In the genomic region with DNA sequence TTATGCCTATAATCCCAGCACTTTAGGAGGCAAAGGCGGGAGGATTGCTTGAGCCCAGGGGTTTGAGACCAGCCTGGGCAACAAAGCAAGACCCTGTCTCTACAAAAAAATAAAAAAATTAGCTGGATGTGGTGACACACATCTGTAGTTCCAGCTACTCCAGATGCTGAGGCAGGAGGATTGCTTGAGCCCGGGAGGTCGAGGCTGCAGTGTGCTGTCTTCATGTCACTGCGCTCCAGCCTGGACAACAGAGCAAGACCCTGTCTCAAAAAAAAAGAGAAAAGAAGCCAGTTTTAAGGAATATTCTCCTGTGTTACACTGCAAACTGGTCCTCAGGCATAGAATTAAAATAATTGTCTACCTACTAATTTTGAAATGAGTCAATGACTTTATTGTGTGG, we compare ENCODE assay signal across 24 cellular contexts. TPM values are rescaled to one million over a fixed set of nuclear protein-coding genes. Genes with fewer than 3 reads are reported as not detected.
DNase-seq lines count a peak whose midpoint lies in the region; ATAC-seq and TF ChIP-seq lines count a peak whose summit lies in the region.
"Had no signal": no experiment of that assay in that cellular context is flagged by ENCODE, and none has a peak within 500 bp of the region (broad histone marks: within the 10 kb centered on the region; RNA-seq: fewer than 3 reads in every experiment).

No MANE protein-coding gene starts in this region.

- H3K4me3 ChIP-seq in HEK293 (ENCODE audit: low read depth, low read length) (no peak overlapping the region), SK-N-MC (no peak overlapping the region), smooth muscle cell (no peak overlapping the region)
- H3K4me3 ChIP-seq: BLaER1 had no signal

- CTCF ChIA-PET in HEK293 (lab: Yijun Ruan, JAX) (interaction anchor here (1.0 to 3.1 kb wide), 3 partner anchors 19 to 113 kb away, joined by 3 to 9 read pairs (median 5); no protein-coding TSS in a partner anchor), WTC11 (lab: Charles Lee) (interaction anchor here (1.2 kb wide), 1 partner anchor 12 kb away, joined by 3 read pairs; no protein-coding TSS in a partner anchor)

- H3K27ac Mint-ChIP-seq in WTC11, result no peak overlapping the region
- H3K27ac Mint-ChIP-seq: CD14-positive monocyte; CD4-positive, CD25-positive, alpha-beta regulatory T cell; CD8-positive, alpha-beta memory T cell had no signal

- no peak overlapping the region for H3K4me3 Mint-ChIP-seq in WTC11
- H3K4me3 Mint-ChIP-seq: CD14-positive monocyte; CD4-positive, alpha-beta memory T cell; CD4-positive, CD25-positive, alpha-beta regulatory T cell; CD8-positive, alpha-beta memory T cell had no signal

- H3K36me3 Mint-ChIP-seq in WTC11, result peaks cover 13% of the 10 kb centered on the region

- H3K9me3 ChIP-seq in HEK293 (ENCODE audit: control insufficient read depth, insufficient read depth, low read depth, low read length), result no peaks in the 10 kb centered on the region
- H3K9me3 ChIP-seq in SK-N-MC (ENCODE audit: low read depth, low read length), result peaks cover 11% of the 10 kb centered on the region
- no peaks in the 10 kb centered on the region for H3K9me3 ChIP-seq in smooth muscle cell (replicated peaks; ENCODE audit: low read depth)
- H3K9me3 ChIP-seq: BE2C had no signal

- DNase-seq in SK-N-MC (ENCODE audit: low read depth, low spot score), result no peak
- DNase-seq in WTC11 (ENCODE audit: low spot score), result no peak
- DNase-seq in smooth muscle cell (lab: John Stamatoyannopoulos, UW; ENCODE audit: unreplicated experiment), result no peak
- DNase-seq in activated naive CD4-positive, alpha-beta T cell (lab: John Stamatoyannopoulos, UW), result no peak
- no peak for DNase-seq in stimulated activated CD4-positive, alpha-beta T cell treated with anti-CD3 and anti-CD28 coated beads, Interleukin-4, amount 100 ng/mL, for 1 hour
- no peak for DNase-seq in NOMO-1 treated with dmso at 0.1 percent for 144 hours (lab: John Stamatoyannopoulos, UW; ENCODE audit: unreplicated experiment)
- no peak for DNase-seq in GM20000 (ENCODE audit: low spot score)
- DNase-seq: 8988T; ACHN; BE2C; C1 segment of cervical spinal cord; CD4-positive, alpha-beta memory T cell; CD4-positive, CD25-positive, alpha-beta regulatory T cell; CD8-positive, alpha-beta memory T cell; COR-L47; DMS 273 treated with DMSO at 0.1 percent for 48 hours; DMS153; DMS53; DMS79; DND-41; GF-D8 had no signal

- H3K27me3 ChIP-seq in smooth muscle cell (ENCODE audit: low read depth), result no peaks in the 10 kb centered on the region
- H3K27me3 ChIP-seq: BE2C, BLaER1 had no signal

- H3K4me1 ChIP-seq in HEK293 (ENCODE audit: control insufficient read depth, insufficient read depth, low read length) (no peaks in the 10 kb centered on the region), smooth muscle cell (ENCODE audit: low read depth) (no peaks in the 10 kb centered on the region)
- H3K4me1 ChIP-seq: BE2C had no signal

- WGBS in smooth muscle cell (ENCODE audit: low lambda C conversion rate), result 97% methylated on average over 4 of the region's 4 CpGs

- peaks cover 70% of the 10 kb centered on the region for H3K79me2 ChIP-seq in smooth muscle cell (ENCODE audit: low read depth)

- H3K27ac ChIP-seq in HEK293 (ENCODE audit: extremely low read depth, low read depth, low read length) (no peak overlapping the region), SK-N-MC (0 out of 2 replicates have a peak overlapping the region, but pooled peaks have one; percentile 4), smooth muscle cell (ENCODE audit: low read depth) (peak overlapping the region; percentile 10)
- H3K27ac ChIP-seq: BLaER1 had no signal

- H3K4me2 ChIP-seq in smooth muscle cell, result no peak overlapping the region
- H3K4me2 ChIP-seq: BLaER1 had no signal

- TF ChIP-seq CTCF in HEK293 (tag by site-specific recombination; IDR thresholded peaks at IDR 0.05) (no peak), WTC11 (IDR thresholded peaks at IDR 0.05) (no peak), smooth muscle cell (IDR thresholded peaks at IDR 0.05; ENCODE audit: borderline replicate concordance, insufficient read depth, poor library complexity, severe bottlenecking) (no peak), GM20000 (IDR thresholded peaks at IDR 0.05; ENCODE audit: extremely low read depth, missing control alignments) (no peak)

- H2AFZ ChIP-seq in smooth muscle cell (ENCODE audit: low read depth), result no peak overlapping the region

- H3K9ac ChIP-seq in SK-N-MC (ENCODE audit: insufficient read length) (no peak overlapping the region), smooth muscle cell (ENCODE audit: low read depth) (no peak overlapping the region)
- H3K9ac ChIP-seq: BLaER1 had no signal

- H4K20me1 ChIP-seq in smooth muscle cell (ENCODE audit: low read depth), result peaks cover 91% of the 10 kb centered on the region

- no peaks in the 10 kb centered on the region for H3F3A ChIP-seq in smooth muscle cell (ENCODE audit: low read depth)

- no peaks in the 10 kb centered on the region for H3K27me3 Mint-ChIP-seq in WTC11 (ENCODE audit: low read depth)
- H3K27me3 Mint-ChIP-seq: CD4-positive, alpha-beta memory T cell; CD4-positive, CD25-positive, alpha-beta regulatory T cell; CD8-positive, alpha-beta memory T cell had no signal

- H3K36me3 ChIP-seq in HEK293 (ENCODE audit: control insufficient read depth in 2 of 2, insufficient read depth in 1 of 2, low read length in 2 of 2) (peaks cover 24 to 26% of the 10 kb centered on the region in 2 experiments), SK-N-MC (ENCODE audit: insufficient read depth, low read length) (peaks cover 33% of the 10 kb centered on the region), smooth muscle cell (ENCODE audit: low read depth) (peaks cover 7% of the 10 kb centered on the region)
- H3K36me3 ChIP-seq: BE2C had no signal

- no peak for ATAC-seq in WTC11

- POLR2A ChIA-PET in HEK293 (lab: Yijun Ruan, JAX), result no interaction called here
- POLR2A ChIA-PET in WTC11 (lab: Charles Lee), result no interaction called here

- no peaks in the 10 kb centered on the region for H3K9me3 Mint-ChIP-seq in WTC11

- H3K4me1 Mint-ChIP-seq in WTC11, result no peaks in the 10 kb centered on the region
- H3K4me1 Mint-ChIP-seq: CD14-positive monocyte had no signal

TF ChIP-seq in HEK293, 187 proteins besides CTCF, POLR2A, EP300 and RAD21:
- TF ChIP-seq GLIS2 (tag by site-specific recombination; IDR thresholded peaks at IDR 0.05), result no peak
- TF ChIP-seq ZNF121 (tag by site-specific recombination; IDR thresholded peaks at IDR 0.05), result peak; percentile 70; the same call in 1 of the 2 replicates

TF ChIP-seq in WTC11, 78 proteins besides CTCF, POLR2A, EP300 and RAD21:
- TF ChIP-seq ZNF671 (CRISPR knock-in tag; IDR thresholded peaks at IDR 0.05), result no peak
- TF ChIP-seq ZNF121 (CRISPR knock-in tag; IDR thresholded peaks at IDR 0.05), result peak; percentile 87; the same call in 1 of the 2 replicates

RNA-seq across cellular contexts. Expression of a gene that starts 47.9 kb away (rescaled TPM):
- total RNA-seq in WTC11 (2021) (22.8 to 24.6 TPM (median 23.8 TPM) in 3 replicates), smooth muscle cell (4.9 and 8.6 TPM in 2 replicates)
- polyA plus RNA-seq in smooth muscle cell, result 31.4 and 36.6 TPM in 2 replicates
